In the genomic region with DNA sequence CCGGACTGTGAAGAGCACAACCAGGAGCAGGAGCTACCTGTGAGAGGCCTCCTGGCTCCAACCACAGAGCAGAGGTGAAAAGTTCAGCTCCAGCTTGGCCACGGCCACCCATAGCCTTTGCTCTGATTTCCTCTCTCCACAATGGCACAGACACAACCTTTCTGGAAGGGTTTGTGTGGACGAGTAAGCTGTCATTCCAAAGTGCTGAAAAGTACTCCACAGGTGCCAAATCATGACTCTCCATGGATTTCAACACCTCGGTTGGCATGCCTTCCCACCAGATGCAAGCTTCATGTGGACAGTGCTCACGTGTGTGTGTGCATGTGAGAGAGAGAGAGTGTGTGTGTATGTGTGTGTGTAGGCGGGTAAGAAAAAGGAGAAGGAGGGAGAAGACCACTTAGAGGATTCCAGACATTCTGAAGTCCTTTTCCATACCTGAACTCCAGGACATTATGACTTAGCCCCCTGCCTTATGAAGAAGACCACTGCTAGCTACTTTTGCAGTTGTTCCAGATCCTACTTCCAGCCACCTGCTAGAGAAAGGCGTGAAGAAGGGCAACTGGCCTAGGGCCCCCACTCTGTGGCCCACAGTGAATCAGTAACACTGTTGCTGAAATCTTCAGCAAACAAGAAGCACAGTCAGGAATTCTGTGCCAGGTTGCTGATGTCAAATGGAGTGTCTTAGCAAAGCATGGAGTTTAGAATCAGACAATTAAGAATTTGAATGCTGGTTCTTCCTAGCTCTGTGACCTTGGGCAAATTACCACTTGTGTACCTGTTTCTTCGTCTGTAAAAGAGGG, we compare ENCODE assay signal across 12 cellular contexts. TPM values are rescaled to one million over a fixed set of nuclear protein-coding genes. Genes with fewer than 3 reads are reported as not detected.
DNase-seq lines count a peak whose midpoint lies in the region; ATAC-seq and TF ChIP-seq lines count a peak whose summit lies in the region.
"Had no signal": no experiment of that assay in that cellular context is flagged by ENCODE, and none has a peak within 500 bp of the region (broad histone marks: within the 10 kb centered on the region; RNA-seq: fewer than 3 reads in every experiment).

No MANE protein-coding gene starts in this region.

- peak; percentile 79 to 89 (median 86) for ATAC-seq in heart left ventricle
- peak; percentile 94 to 95 for ATAC-seq in gastrocnemius medialis
- ATAC-seq in naive thymus-derived CD4-positive, alpha-beta T cell = no peak
- ATAC-seq: activated T-cell treated with anti-CD3 and anti-CD28 coated beads, Interleukin-2, amount 50 U/mL, for 4 hours had no signal

- peaks cover 23% of the 10 kb centered on the region for H3K4me1 ChIP-seq in mammary epithelial cell (ENCODE audit: insufficient read depth, low read length)
- peaks cover 0 to 53% (median 25%) of the 10 kb centered on the region in 12 donors for H3K4me1 ChIP-seq in heart left ventricle
- peaks cover 39 to 40% of the 10 kb centered on the region in 2 donors for H3K4me1 ChIP-seq in gastrocnemius medialis
- H3K4me1 ChIP-seq in naive thymus-derived CD4-positive, alpha-beta T cell (ENCODE audit: control insufficient read depth in 2 of 2, insufficient read depth in 2 of 2, low read length in 2 of 2) = no peaks in the 10 kb centered on the region
- H3K4me1 ChIP-seq: BLaER1 had no signal

- no peak for TF ChIP-seq POLR2A in heart left ventricle (IDR thresholded peaks at IDR 0.05)
- no peak for TF ChIP-seq POLR2A in gastrocnemius medialis (IDR thresholded peaks at IDR 0.05)

- H3K36me3 Mint-ChIP-seq in naive thymus-derived CD4-positive, alpha-beta T cell = no peaks in the 10 kb centered on the region

- peaks cover 6 to 23% (median 14%) of the 10 kb centered on the region in 5 donors for H3K27me3 Mint-ChIP-seq in naive thymus-derived CD4-positive, alpha-beta T cell

- no peaks in the 10 kb centered on the region for H3K9me3 ChIP-seq in mammary epithelial cell (replicated peaks; ENCODE audit: insufficient read depth, low read length)
- no peaks in the 10 kb centered on the region for H3K9me3 ChIP-seq in heart left ventricle
- no peaks in the 10 kb centered on the region for H3K9me3 ChIP-seq in gastrocnemius medialis
- no peaks in the 10 kb centered on the region for H3K9me3 ChIP-seq in naive thymus-derived CD4-positive, alpha-beta T cell (ENCODE audit: control insufficient read depth in 2 of 3, low read length in 3 of 3)
- no peaks in the 10 kb centered on the region for H3K9me3 ChIP-seq in WERI-Rb-1 (ENCODE audit: severe bottlenecking)
- H3K9me3 ChIP-seq: BLaER1, SJCRH30 had no signal

- TF ChIP-seq CTCF in mammary epithelial cell (conservative IDR thresholded peaks at IDR 0.05 in 1 of 2, IDR thresholded peaks at IDR 0.05 in 1 of 2; ENCODE audit: extremely low read depth in 1 of 2, insufficient read depth in 1 of 2, low read depth in 1 of 2, low read length in 2 of 2) (no peak), heart left ventricle (IDR thresholded peaks at IDR 0.05) (no peak), gastrocnemius medialis (IDR thresholded peaks at IDR 0.05 in 4 of 5, conservative IDR thresholded peaks at IDR 0.05 in 1 of 5) (no peak), WERI-Rb-1 (IDR thresholded peaks at IDR 0.05; ENCODE audit: low read depth, low read length) (no peak)

- DNase-seq in GM04504 (ENCODE audit: low read depth) (peak; percentile 83), mammary epithelial cell (peak; percentile 60), heart left ventricle (peak in 4 of 5 donors; percentile 61 to 89 (median 78)), gastrocnemius medialis (peak; percentile 88 to 94), COLO668 (lab: John Stamatoyannopoulos, UW; ENCODE audit: unreplicated experiment) (no peak), NCI-H748 (lab: John Stamatoyannopoulos, UW; ENCODE audit: unreplicated experiment) (no peak), WERI-Rb-1 (no peak)
- DNase-seq in naive thymus-derived CD4-positive, alpha-beta T cell = no peak
- DNase-seq: activated T-cell treated with anti-CD3 and anti-CD28 coated beads, Interleukin-2, amount 50 U/mL, for 4 hours; mesenchymal stem cell had no signal

- peak overlapping the region in 1 of 9 donors; percentile 41 for H3K27ac Mint-ChIP-seq in naive thymus-derived CD4-positive, alpha-beta T cell

- POLR2A ChIA-PET in naive thymus-derived CD4-positive, alpha-beta T cell (lab: Charles Lee) = interaction anchor here (1.0 kb wide), 1 partner anchor 14 kb away, joined by 3 read pairs; no protein-coding TSS in a partner anchor

- H3K4me1 Mint-ChIP-seq in naive thymus-derived CD4-positive, alpha-beta T cell = no peaks in the 10 kb centered on the region

- H3K9ac ChIP-seq in mammary epithelial cell (ENCODE audit: insufficient read depth, low read length) = no peak overlapping the region
- H3K9ac ChIP-seq: BLaER1 had no signal

- no peaks in the 10 kb centered on the region for H3K79me2 ChIP-seq in mammary epithelial cell (ENCODE audit: insufficient read depth, low read length)

- CTCF ChIA-PET in mammary epithelial cell (lab: Charles Lee; ENCODE audit: low non-redundant PET) = no interaction called here
- CTCF ChIA-PET in naive thymus-derived CD4-positive, alpha-beta T cell (lab: Charles Lee) = no interaction called here

- H3K4me2 ChIP-seq in mammary epithelial cell (ENCODE audit: insufficient read depth, low read depth, low read length) = no peak overlapping the region
- H3K4me2 ChIP-seq: BLaER1 had no signal

- BruUV-seq in mammary epithelial cell (replicated peaks; lab: Mats Ljungman, UMichigan) = no TSS peak

- in situ Hi-C loops in mammary epithelial cell (cut with MboI; ENCODE audit: low sequenced_read_pairs in 2 of 2) (no loop called here), gastrocnemius medialis (cut with MboI; ENCODE audit: low sequenced_read_pairs in 4 of 4) (no loop called here)

- H3K27me3 ChIP-seq in mammary epithelial cell (ENCODE audit: insufficient read depth, low read length) (no peaks in the 10 kb centered on the region), heart left ventricle (no peaks in the 10 kb centered on the region), gastrocnemius medialis (no peaks in the 10 kb centered on the region), WERI-Rb-1 (ENCODE audit: insufficient read depth, low read depth, severe bottlenecking) (peaks cover 45% of the 10 kb centered on the region)
- H3K27me3 ChIP-seq in naive thymus-derived CD4-positive, alpha-beta T cell (ENCODE audit: control insufficient read depth in 2 of 2, insufficient read depth in 2 of 2, low read length in 2 of 2) = no peaks in the 10 kb centered on the region
- H3K27me3 ChIP-seq: BLaER1, SJCRH30 had no signal

- no peaks in the 10 kb centered on the region for H4K20me1 ChIP-seq in mammary epithelial cell (ENCODE audit: insufficient read depth, low read length)
- H4K20me1 ChIP-seq: BLaER1 had no signal

- H3K4me3 ChIP-seq in mammary epithelial cell (replicated peaks in 1 of 3; ENCODE audit: insufficient read depth in 1 of 3, low read depth in 2 of 3, low read length in 3 of 3) (no peak overlapping the region), heart left ventricle (no peak overlapping the region), gastrocnemius medialis (no peak overlapping the region), WERI-Rb-1 (ENCODE audit: low read depth, low read length) (no peak overlapping the region)
- no peak overlapping the region for H3K4me3 ChIP-seq in naive thymus-derived CD4-positive, alpha-beta T cell (ENCODE audit: low read length)
- H3K4me3 ChIP-seq: BLaER1, SJCRH30 had no signal

- dilution Hi-C loops in mammary epithelial cell (cut with HindIII; ENCODE audit: low sequenced_read_pairs) = no loop called here

- intact Hi-C loops in mammary epithelial cell (cut with micrococcal nuclease) = no loop called here
- intact Hi-C loops in heart left ventricle (cut with DNase I) = no loop called here
- intact Hi-C loops in gastrocnemius medialis (cut with DNase I; ENCODE audit: low total_unique reads) = loop anchor here (1.0 to 10.0 kb wide), 3 partner anchors 70 to 689 kb away; partner anchors contain the start of gene PRMT3
- intact Hi-C loops in naive thymus-derived CD4-positive, alpha-beta T cell (cut with micrococcal nuclease) = no loop called here

- H3K27ac ChIP-seq in mammary epithelial cell (ENCODE audit: insufficient read depth, low read depth, low read length) (no peak overlapping the region), heart left ventricle (peak overlapping the region in 11 of 12 donors; percentile 8 to 79 (median 69)), gastrocnemius medialis (peak overlapping the region; percentile 53 to 72 (median 70)), WERI-Rb-1 (no peak overlapping the region)
- H3K27ac ChIP-seq in naive thymus-derived CD4-positive, alpha-beta T cell (ENCODE audit: low read depth, low read length) = no peak overlapping the region
- H3K27ac ChIP-seq: BLaER1, SJCRH30 had no signal

- H3K9me3 Mint-ChIP-seq in naive thymus-derived CD4-positive, alpha-beta T cell = peaks cover 0 to 2% (median 0%) of the 10 kb centered on the region in 11 donors
- H3K9me3 Mint-ChIP-seq: activated T-cell treated with anti-CD3 and anti-CD28 coated beads, Interleukin-2, amount 50 U/mL, for 4 hours had no signal

- H2AFZ ChIP-seq in mammary epithelial cell (ENCODE audit: low read depth, low read length) = no peak overlapping the region

- H3K4me3 Mint-ChIP-seq in naive thymus-derived CD4-positive, alpha-beta T cell = no peak overlapping the region
- H3K4me3 Mint-ChIP-seq: activated T-cell treated with anti-CD3 and anti-CD28 coated beads, Interleukin-2, amount 50 U/mL, for 4 hours had no signal

- 50% methylated on average over 8 of the region's 8 CpGs for WGBS in mammary epithelial cell (ENCODE audit: low coverage, missing lambda C conversion rate)
- 38 to 65% (median 57%) methylated on average over 8 of the region's 8 CpGs for WGBS in heart left ventricle, 4 donors

- H3K36me3 ChIP-seq in mammary epithelial cell (ENCODE audit: insufficient read depth, low read length) = no peaks in the 10 kb centered on the region
- no peaks in the 10 kb centered on the region for H3K36me3 ChIP-seq in heart left ventricle
- no peaks in the 10 kb centered on the region for H3K36me3 ChIP-seq in gastrocnemius medialis
- no peaks in the 10 kb centered on the region for H3K36me3 ChIP-seq in naive thymus-derived CD4-positive, alpha-beta T cell (ENCODE audit: control insufficient read depth in 2 of 3, insufficient read depth in 3 of 3, low read length in 3 of 3)
- no peaks in the 10 kb centered on the region for H3K36me3 ChIP-seq in WERI-Rb-1
- H3K36me3 ChIP-seq: BLaER1, SJCRH30 had no signal

RNA-seq across cellular contexts. Expression of gene NAV2, which starts 13.9 kb away (rescaled TPM):
- 10 to 100 TPM; 38.4 to 46.2 TPM for total RNA-seq in mammary epithelial cell
- polyA plus RNA-seq in mammary epithelial cell = 11.0 TPM
- polyA minus RNA-seq in mammary epithelial cell = 44.8 TPM
- 10 to 100 TPM; 12.3 to 46.5 (median 25.4) TPM for total RNA-seq in heart left ventricle
- polyA plus RNA-seq in heart left ventricle = 10 to 100 TPM in 1 of 2 donors, 1 to 10 TPM in 1; 7.6 to 20.2 TPM
- total RNA-seq in gastrocnemius medialis = 1 to 10 TPM; 3.2 to 7.7 (median 5.5) TPM
- total RNA-seq in naive thymus-derived CD4-positive, alpha-beta T cell = 1 to 10 TPM in 2 of 5 experiments, under 1 TPM in 3; 0.24 to 2.2 (median 0.48) TPM
- polyA plus RNA-seq in naive thymus-derived CD4-positive, alpha-beta T cell = not detected

Comparison
In these comparisons a context has a peak if more than half of its experiments do, and no peak if none do; other contexts are left out.
1. DNase-seq: peak in GM04504 (single experiment), mammary epithelial cell (single experiment), heart left ventricle (4 of 5) and gastrocnemius medialis (2 of 2); none in COLO668 (single experiment), naive thymus-derived CD4-positive, alpha-beta T cell (0 of 9), NCI-H748 (single experiment) and WERI-Rb-1 (single experiment).
2. H3K27ac ChIP-seq: peak in heart left ventricle (11 of 12) and gastrocnemius medialis (4 of 4); none in mammary epithelial cell (single experiment), naive thymus-derived CD4-positive, alpha-beta T cell (single experiment) and WERI-Rb-1 (single experiment).